ENCODE assay signal across 1 cellular context in the genomic region with DNA sequence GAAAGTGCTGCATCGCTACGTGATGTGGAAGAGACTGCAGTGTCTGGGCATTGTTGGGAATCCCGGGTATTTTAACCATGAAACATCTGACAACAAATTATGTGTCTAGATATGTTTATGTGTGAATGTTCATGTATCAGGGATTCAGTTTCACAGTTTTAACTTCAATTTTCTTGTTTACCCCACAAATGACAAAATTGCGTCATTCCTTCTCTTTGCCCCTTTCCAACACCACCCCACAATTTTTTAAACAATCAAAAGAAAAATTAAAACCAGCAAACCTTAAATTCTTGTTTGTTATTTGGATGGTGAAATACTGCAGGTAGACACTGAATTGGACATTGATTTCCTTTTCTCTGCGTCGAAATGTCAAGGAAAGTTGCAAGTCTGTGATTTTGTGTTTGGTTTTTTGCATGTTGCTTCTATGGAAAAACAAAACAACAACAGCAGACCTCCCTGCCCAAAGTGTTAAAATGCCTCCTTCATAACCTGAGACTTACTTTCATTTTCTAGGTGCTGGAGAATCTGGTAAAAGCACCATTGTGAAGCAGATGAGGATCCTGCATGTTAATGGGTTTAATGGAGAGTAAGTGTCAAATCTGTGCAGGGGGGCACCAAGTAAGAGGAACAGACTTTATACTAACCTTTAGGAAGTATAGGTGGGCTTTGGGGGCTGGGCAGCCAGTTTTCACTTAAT.
TF ChIP-seq lines count a peak whose summit lies in the region.

No MANE protein-coding gene starts in this region.

TF ChIP-seq in K562, 482 proteins besides CTCF, POLR2A, EP300 and RAD21 (continued from another document):
- TF ChIP-seq ATF3 (IDR thresholded peaks at IDR 0.05) (peak; percentile 33; the same call in 1 of the 2 replicates), ATF3 (CRISPR knock-in tag; conservative IDR thresholded peaks at IDR 0.05) (no peak), DEAF1 (CRISPR knock-in tag; IDR thresholded peaks at IDR 0.05) (no peak), TAF9B (IDR thresholded peaks at IDR 0.05; ENCODE audit: partially characterized antibody) (peak; percentile 4)
